8 cellular contexts compared by ENCODE assay signal in genomic region chr20:62832212-62832922, GRCh38. TPM values are rescaled to one million over a fixed set of nuclear protein-coding genes. Genes with fewer than 3 reads are reported as not detected.
DNase-seq lines count a peak whose midpoint lies in the region; ATAC-seq and TF ChIP-seq lines count a peak whose summit lies in the region.

No MANE protein-coding gene starts in this region.

- DNase-seq in GM06990 (ENCODE audit: extremely low read depth, insufficient read length) (peak; percentile 48), NCI-H69 (lab: John Stamatoyannopoulos, UW) (peak; percentile 42), colonic mucosa (peak; percentile 85), ovary (peak in 4 of 5 donors; percentile 48 to 69 (median 62)), HuH-7.5 (ENCODE audit: low spot score) (no peak), T-helper 9 cell (no peak)
- DNase-seq in activated CD4-positive, alpha-beta memory T cell treated with anti-CD3 and anti-CD28 coated beads for 36 hours = no peak

- H3K9me3 ChIP-seq in colonic mucosa (no peaks in the 10 kb centered on the region), ovary (no peaks in the 10 kb centered on the region)

- peak overlapping the region; percentile 42 to 71 for H3K9ac ChIP-seq in colonic mucosa (ENCODE audit: low read depth in 2 of 2, low read length in 2 of 2)

- POLR2A ChIA-PET in activated CD4-positive, alpha-beta memory T cell treated with anti-CD3 and anti-CD28 coated beads for 36 hours (lab: Charles Lee) = no interaction called here

- no peaks in the 10 kb centered on the region for H3K4me1 Mint-ChIP-seq in activated CD4-positive, alpha-beta memory T cell treated with anti-CD3 and anti-CD28 coated beads for 36 hours (ENCODE audit: low read depth)

- peak; percentile 79 for ATAC-seq in GM21576 (IDR thresholded peaks at IDR 0.05; ENCODE audit: unreplicated experiment)

- H3K27ac Mint-ChIP-seq in activated CD4-positive, alpha-beta memory T cell treated with anti-CD3 and anti-CD28 coated beads for 36 hours = no peak overlapping the region

- no peaks in the 10 kb centered on the region for H3K36me3 Mint-ChIP-seq in activated CD4-positive, alpha-beta memory T cell treated with anti-CD3 and anti-CD28 coated beads for 36 hours

- intact Hi-C loops in colonic mucosa (cut with DNase I) (no loop called here), ovary (cut with DNase I) (no loop called here)
- intact Hi-C loops in activated CD4-positive, alpha-beta memory T cell treated with anti-CD3 and anti-CD28 coated beads for 36 hours (cut with micrococcal nuclease) = no loop called here

- no peaks in the 10 kb centered on the region for H3K9me3 Mint-ChIP-seq in activated CD4-positive, alpha-beta memory T cell treated with anti-CD3 and anti-CD28 coated beads for 36 hours

- no peak for TF ChIP-seq CTCF in GM06990 (IDR thresholded peaks at IDR 0.05; ENCODE audit: insufficient read depth, low read length, poor library complexity, severe bottlenecking)
- TF ChIP-seq CTCF in colonic mucosa (IDR thresholded peaks at IDR 0.05) = no peak
- TF ChIP-seq CTCF in ovary (IDR thresholded peaks at IDR 0.05) = peak in 1 of 3 donors; percentile 6

- CTCF ChIA-PET in activated CD4-positive, alpha-beta memory T cell treated with anti-CD3 and anti-CD28 coated beads for 36 hours (lab: Charles Lee) = interaction anchor here (1.1 to 1.7 kb wide), 2 partner anchors 10 to 24 kb away, joined by 4 to 6 read pairs; no protein-coding TSS in a partner anchor

- H3K4me3 Mint-ChIP-seq in activated CD4-positive, alpha-beta memory T cell treated with anti-CD3 and anti-CD28 coated beads for 36 hours = no peak overlapping the region

- peaks cover 3% of the 10 kb centered on the region for H3K27me3 Mint-ChIP-seq in activated CD4-positive, alpha-beta memory T cell treated with anti-CD3 and anti-CD28 coated beads for 36 hours

- H3K4me3 ChIP-seq in GM06990 (replicated peaks; ENCODE audit: low read depth, low read length) (no peak overlapping the region), colonic mucosa (no peak overlapping the region), ovary (no peak overlapping the region)

- no peaks in the 10 kb centered on the region for H3K27me3 ChIP-seq in GM06990 (replicated peaks; ENCODE audit: control insufficient read depth, insufficient read depth, low read length)
- no peaks in the 10 kb centered on the region for H3K27me3 ChIP-seq in colonic mucosa
- no peaks in the 10 kb centered on the region for H3K27me3 ChIP-seq in ovary

- WGBS in ovary, 3 donors = 12 to 16% (median 13%) methylated on average over 22 of the region's 22 CpGs

- peak overlapping the region; percentile 66 for H3K27ac ChIP-seq in colonic mucosa
- H3K27ac ChIP-seq in ovary = no peak overlapping the region

- TF ChIP-seq POLR2A in ovary (IDR thresholded peaks at IDR 0.05) = no peak

- TF ChIP-seq EP300 in ovary (IDR thresholded peaks at IDR 0.05) = no peak

- peaks cover 21% of the 10 kb centered on the region for H3K4me1 ChIP-seq in colonic mucosa
- H3K4me1 ChIP-seq in ovary (ENCODE audit: insufficient read depth) = peaks cover 7% of the 10 kb centered on the region

- H3K36me3 ChIP-seq in GM06990 (ENCODE audit: control insufficient read depth, insufficient read depth, low read length) = no peaks in the 10 kb centered on the region
- no peaks in the 10 kb centered on the region for H3K36me3 ChIP-seq in colonic mucosa
- no peaks in the 10 kb centered on the region for H3K36me3 ChIP-seq in ovary

RNA-seq across cellular contexts. Expression of gene COL9A3, which starts 15.5 kb away (rescaled TPM):
- total RNA-seq in colonic mucosa = 1 to 10 TPM; 2.7 to 3.6 TPM
- 1 to 10 TPM in 5 of 7 donors, under 1 TPM in 1, not detected in 1; 0.83 to 2.6 (median 1.6) TPM for total RNA-seq in ovary
- polyA plus RNA-seq in ovary = 1 to 10 TPM in 1 of 2 donors, under 1 TPM in 1; 0.65 to 3.0 TPM
- not detected for total RNA-seq in activated CD4-positive, alpha-beta memory T cell treated with anti-CD3 and anti-CD28 coated beads for 36 hours

RNA-seq across cellular contexts. Expression of gene OGFR, which starts 27.7 kb away (rescaled TPM):
- 10 to 100 TPM; 36.3 to 36.8 TPM for total RNA-seq in colonic mucosa
- 10 to 100 TPM; 40.3 to 52.9 (median 45.4) TPM for total RNA-seq in ovary
- 10 to 100 TPM; 28.6 to 43.0 TPM for polyA plus RNA-seq in ovary
- 10 to 100 TPM; 35.0 to 39.0 TPM for total RNA-seq in activated CD4-positive, alpha-beta memory T cell treated with anti-CD3 and anti-CD28 coated beads for 36 hours

RNA-seq across cellular contexts. Expression of gene TCFL5, which starts 29.3 kb away (rescaled TPM):
- 1 to 10 TPM; 6.2 to 7.3 TPM for total RNA-seq in colonic mucosa
- 10 to 100 TPM in 5 of 7 donors, 1 to 10 TPM in 2; 8.5 to 17.9 (median 15.0) TPM for total RNA-seq in ovary
- 10 to 100 TPM in 1 of 2 donors, 1 to 10 TPM in 1; 8.1 to 10.5 TPM for polyA plus RNA-seq in ovary
- 1 to 10 TPM; 4.7 to 5.0 TPM for total RNA-seq in activated CD4-positive, alpha-beta memory T cell treated with anti-CD3 and anti-CD28 coated beads for 36 hours

RNA-seq across cellular contexts. Expression of gene MRGBP, which starts 36.1 kb away (rescaled TPM):
- 10 to 100 TPM; 11.0 to 12.0 TPM for total RNA-seq in colonic mucosa
- 10 to 100 TPM in 5 of 7 donors, 1 to 10 TPM in 2; 7.9 to 15.2 (median 12.6) TPM for total RNA-seq in ovary
- polyA plus RNA-seq in ovary = 10 to 100 TPM in 1 of 2 donors, 1 to 10 TPM in 1; 6.2 to 11.3 TPM
- total RNA-seq in activated CD4-positive, alpha-beta memory T cell treated with anti-CD3 and anti-CD28 coated beads for 36 hours = 10 to 100 TPM; 10.6 to 10.8 TPM

Comparison
In these comparisons a context has a peak if more than half of its experiments do, and no peak if none do; other contexts are left out.
1. DNase-seq: peak in GM06990 (single experiment), NCI-H69 (single experiment), colonic mucosa (single experiment) and ovary (4 of 5); none in HuH-7.5 (single experiment), T-helper 9 cell (single experiment) and activated CD4-positive, alpha-beta memory T cell treated with anti-CD3 and anti-CD28 coated beads for 36 hours (single experiment).